ENCODE assay signal across 1 cellular context in the genomic region with DNA sequence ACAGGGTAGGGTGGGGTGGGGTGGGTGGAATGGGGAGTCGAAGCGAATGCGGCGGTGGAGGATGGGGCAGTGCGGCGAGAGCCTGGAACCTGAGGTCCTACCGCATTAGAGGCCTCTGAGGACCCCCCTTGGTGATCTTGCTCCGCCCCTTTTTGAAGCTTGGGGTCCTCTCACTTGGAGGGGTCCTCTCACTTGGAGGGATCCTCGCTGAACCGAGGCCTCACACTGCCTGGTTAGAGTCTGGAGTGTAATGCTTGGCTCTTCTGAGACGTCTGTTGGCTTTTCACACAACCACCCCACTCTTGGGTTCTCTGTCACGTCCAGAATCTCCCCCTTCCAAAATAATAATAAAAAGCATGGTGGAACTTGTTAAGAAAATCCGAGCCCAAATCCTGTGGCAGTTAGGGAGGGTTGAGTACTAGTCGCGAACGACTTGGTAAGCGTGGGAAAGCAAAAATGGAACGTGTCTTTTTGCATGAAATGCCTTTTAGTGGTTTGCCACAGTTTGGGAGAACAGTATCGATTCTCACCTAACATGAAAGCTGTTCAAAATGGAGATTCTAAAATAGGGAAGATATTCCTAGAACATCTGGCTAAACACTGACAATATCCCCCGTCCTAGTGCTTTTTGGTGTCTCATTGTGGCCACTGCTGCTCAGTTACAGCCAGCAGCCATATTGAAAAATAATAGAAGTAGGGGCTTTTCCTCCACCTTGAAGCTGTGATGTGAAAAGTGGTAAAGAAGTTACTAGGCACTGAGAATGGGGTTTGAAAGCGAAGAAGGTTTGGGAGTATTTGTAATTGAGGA.
TF ChIP-seq lines count a peak whose summit lies in the region.

No MANE protein-coding gene starts in this region.

TF ChIP-seq in WTC11, 78 proteins besides CTCF, POLR2A, EP300 and RAD21 (continued from another document):
- TF ChIP-seq, protein P1, sequence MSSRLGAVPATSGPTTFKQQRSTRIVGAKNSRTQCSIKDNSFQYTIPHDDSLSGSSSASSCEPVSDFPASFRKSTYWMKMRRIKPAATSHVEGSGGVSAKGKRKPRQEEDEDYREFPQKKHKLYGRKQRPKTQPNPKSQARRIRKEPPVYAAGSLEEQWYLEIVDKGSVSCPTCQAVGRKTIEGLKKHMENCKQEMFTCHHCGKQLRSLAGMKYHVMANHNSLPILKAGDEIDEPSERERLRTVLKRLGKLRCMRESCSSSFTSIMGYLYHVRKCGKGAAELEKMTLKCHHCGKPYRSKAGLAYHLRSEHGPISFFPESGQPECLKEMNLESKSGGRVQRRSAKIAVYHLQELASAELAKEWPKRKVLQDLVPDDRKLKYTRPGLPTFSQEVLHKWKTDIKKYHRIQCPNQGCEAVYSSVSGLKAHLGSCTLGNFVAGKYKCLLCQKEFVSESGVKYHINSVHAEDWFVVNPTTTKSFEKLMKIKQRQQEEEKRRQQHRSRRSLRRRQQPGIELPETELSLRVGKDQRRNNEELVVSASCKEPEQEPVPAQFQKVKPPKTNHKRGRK (CRISPR knock-in tag; IDR thresholded peaks at IDR 0.05; ENCODE audit: borderline replicate concordance), result no peak
- TF ChIP-seq FOXP1 (CRISPR knock-in tag; IDR thresholded peaks at IDR 0.05; ENCODE audit: borderline replicate concordance), result no peak
- no peak for TF ChIP-seq ZNF671 (CRISPR knock-in tag; IDR thresholded peaks at IDR 0.05)
